ENCODE assay signal across 1 cellular context in the genomic region with DNA sequence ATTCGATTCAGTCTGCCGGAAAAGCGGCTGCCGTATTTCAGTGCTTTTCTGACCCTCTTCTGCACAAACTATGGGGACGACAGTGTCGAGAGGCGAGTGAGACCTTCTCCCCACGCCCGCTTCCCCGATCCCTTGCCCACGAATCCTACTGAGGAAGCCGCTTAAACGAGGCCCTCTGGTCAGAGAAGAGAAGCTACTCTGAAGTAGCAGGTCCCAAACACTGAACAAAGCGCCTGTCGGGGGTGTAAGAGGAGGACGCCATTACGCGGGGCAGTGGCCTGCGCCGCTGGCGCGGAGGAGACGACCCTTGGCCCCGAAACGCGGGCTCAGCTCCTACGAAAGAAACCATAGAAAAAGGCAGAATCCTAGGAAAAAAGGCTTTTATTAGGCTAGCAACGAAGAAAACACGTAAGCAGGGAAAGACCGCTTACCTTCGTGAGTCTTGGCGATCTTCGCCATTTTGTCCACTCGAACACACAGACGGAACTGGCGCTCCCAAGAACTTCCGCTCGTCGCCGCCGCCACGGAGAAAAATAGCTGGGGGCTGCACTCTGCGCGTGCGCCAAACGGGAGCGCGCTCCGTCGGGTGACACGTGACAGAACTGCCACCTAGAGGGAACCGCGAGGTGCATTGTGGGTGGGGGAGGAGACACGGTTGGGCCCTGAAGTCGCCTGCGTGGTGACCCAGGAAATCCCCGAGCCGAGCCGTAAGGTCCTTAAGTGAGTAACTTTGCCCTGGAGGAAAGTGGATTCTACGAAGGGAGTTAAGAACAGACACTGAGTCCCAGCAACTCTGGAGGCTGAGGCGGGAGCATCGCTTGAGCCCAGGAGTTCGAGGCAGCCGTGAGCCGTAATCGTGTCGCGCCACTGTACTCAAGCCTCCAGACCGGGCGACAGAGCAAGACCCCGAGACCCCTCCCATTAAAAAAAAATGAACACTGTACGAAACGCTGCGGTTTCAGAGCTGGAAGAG.
A peak's percentile ranks its signal among the peaks of the same experiment; 100 is the strongest.
TF ChIP-seq lines count a peak whose summit lies in the region.

TSS of gene SF3B1 (minus strand) at position 488 of the 973 bp plus-strand sequence. CDS start at position 459, 29 bp downstream.

TF ChIP-seq in K562, 482 proteins besides CTCF, POLR2A, EP300 and RAD21 (continued from another document and continues in another):
- TF ChIP-seq, protein P1, sequence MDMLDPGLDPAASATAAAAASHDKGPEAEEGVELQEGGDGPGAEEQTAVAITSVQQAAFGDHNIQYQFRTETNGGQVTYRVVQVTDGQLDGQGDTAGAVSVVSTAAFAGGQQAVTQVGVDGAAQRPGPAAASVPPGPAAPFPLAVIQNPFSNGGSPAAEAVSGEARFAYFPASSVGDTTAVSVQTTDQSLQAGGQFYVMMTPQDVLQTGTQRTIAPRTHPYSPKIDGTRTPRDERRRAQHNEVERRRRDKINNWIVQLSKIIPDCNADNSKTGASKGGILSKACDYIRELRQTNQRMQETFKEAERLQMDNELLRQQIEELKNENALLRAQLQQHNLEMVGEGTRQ (CRISPR knock-in tag; IDR thresholded peaks at IDR 0.05): peak; percentile 94
- TF ChIP-seq, protein P2, sequence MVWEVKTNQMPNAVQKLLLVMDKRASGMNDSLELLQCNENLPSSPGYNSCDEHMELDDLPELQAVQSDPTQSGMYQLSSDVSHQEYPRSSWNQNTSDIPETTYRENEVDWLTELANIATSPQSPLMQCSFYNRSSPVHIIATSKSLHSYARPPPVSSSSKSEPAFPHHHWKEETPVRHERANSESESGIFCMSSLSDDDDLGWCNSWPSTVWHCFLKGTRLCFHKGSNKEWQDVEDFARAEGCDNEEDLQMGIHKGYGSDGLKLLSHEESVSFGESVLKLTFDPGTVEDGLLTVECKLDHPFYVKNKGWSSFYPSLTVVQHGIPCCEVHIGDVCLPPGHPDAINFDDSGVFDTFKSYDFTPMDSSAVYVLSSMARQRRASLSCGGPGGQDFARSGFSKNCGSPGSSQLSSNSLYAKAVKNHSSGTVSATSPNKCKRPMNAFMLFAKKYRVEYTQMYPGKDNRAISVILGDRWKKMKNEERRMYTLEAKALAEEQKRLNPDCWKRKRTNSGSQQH (CRISPR knock-in tag; IDR thresholded peaks at IDR 0.05): no peak
- no peak for TF ChIP-seq DIDO1 (tag; IDR thresholded peaks at IDR 0.05; ENCODE audit: low read depth)
- TF ChIP-seq SNIP1 (IDR thresholded peaks at IDR 0.05; ENCODE audit: low read depth): no peak
- no peak for TF ChIP-seq TEAD2 (tag; IDR thresholded peaks at IDR 0.05)
- no peak for TF ChIP-seq ARID1B (IDR thresholded peaks at IDR 0.05)
- TF ChIP-seq, protein P3, sequence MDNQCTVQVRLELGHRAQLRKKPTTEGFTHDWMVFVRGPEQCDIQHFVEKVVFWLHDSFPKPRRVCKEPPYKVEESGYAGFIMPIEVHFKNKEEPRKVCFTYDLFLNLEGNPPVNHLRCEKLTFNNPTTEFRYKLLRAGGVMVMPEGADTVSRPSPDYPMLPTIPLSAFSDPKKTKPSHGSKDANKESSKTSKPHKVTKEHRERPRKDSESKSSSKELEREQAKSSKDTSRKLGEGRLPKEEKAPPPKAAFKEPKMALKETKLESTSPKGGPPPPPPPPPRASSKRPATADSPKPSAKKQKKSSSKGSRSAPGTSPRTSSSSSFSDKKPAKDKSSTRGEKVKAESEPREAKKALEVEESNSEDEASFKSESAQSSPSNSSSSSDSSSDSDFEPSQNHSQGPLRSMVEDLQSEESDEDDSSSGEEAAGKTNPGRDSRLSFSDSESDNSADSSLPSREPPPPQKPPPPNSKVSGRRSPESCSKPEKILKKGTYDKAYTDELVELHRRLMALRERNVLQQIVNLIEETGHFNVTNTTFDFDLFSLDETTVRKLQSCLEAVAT (IDR thresholded peaks at IDR 0.05): peak in 1 of 2 experiments; percentile 20; a peak in 1 of 4 replicates
- TF ChIP-seq CBFA2T2 (conservative IDR thresholded peaks at IDR 0.05): peak; percentile 76
- peak; percentile 74 for TF ChIP-seq MAX (CRISPR knock-in tag; IDR thresholded peaks at IDR 0.05)
- TF ChIP-seq, protein P4, sequence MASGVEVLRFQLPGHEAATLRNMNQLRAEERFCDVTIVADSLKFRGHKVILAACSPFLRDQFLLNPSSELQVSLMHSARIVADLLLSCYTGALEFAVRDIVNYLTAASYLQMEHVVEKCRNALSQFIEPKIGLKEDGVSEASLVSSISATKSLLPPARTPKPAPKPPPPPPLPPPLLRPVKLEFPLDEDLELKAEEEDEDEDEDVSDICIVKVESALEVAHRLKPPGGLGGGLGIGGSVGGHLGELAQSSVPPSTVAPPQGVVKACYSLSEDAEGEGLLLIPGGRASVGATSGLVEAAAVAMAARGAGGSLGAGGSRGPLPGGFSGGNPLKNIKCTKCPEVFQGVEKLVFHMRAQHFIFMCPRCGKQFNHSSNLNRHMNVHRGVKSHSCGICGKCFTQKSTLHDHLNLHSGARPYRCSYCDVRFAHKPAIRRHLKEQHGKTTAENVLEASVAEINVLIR (CRISPR knock-in tag; IDR thresholded peaks at IDR 0.05): no peak
- TF ChIP-seq CBX3 (IDR thresholded peaks at IDR 0.05; ENCODE audit: borderline replicate concordance in 1 of 2, low read length in 2 of 2): peak in 1 of 2 experiments; percentile 51; a peak in 1 of 3 replicates
- 0 out of 2 replicates have a peak, but pooled peaks have one; percentile 47 for TF ChIP-seq ZKSCAN1 (IDR thresholded peaks at IDR 0.05; ENCODE audit: low read depth, low read length)
- no peak for TF ChIP-seq PTBP1 (IDR thresholded peaks at IDR 0.05; ENCODE audit: low read depth, low read length)
- TF ChIP-seq NELFE (IDR thresholded peaks at IDR 0.05; ENCODE audit: insufficient read depth, insufficient read length): no peak
- peak; percentile 94 for TF ChIP-seq RBBP5 (IDR thresholded peaks at IDR 0.05; ENCODE audit: borderline replicate concordance, insufficient read depth, low read length, poor library complexity, severe bottlenecking)
- no peak for TF ChIP-seq NUFIP1 (IDR thresholded peaks at IDR 0.05; ENCODE audit: partially characterized antibody)
- TF ChIP-seq MTA3 (IDR thresholded peaks at IDR 0.05; ENCODE audit: borderline replicate concordance): 0 out of 2 replicates have a peak, but pooled peaks have one; percentile 26
- peak; percentile 97 for TF ChIP-seq USF1 (CRISPR knock-in tag; IDR thresholded peaks at IDR 0.05)
- no peak for TF ChIP-seq ZNF445 (CRISPR knock-in tag; IDR thresholded peaks at IDR 0.05; ENCODE audit: low read depth)
- no peak for TF ChIP-seq CHD1 (IDR thresholded peaks at IDR 0.05; ENCODE audit: low read length)
- TF ChIP-seq MTA1 (IDR thresholded peaks at IDR 0.05; ENCODE audit: borderline replicate concordance): 0 out of 2 replicates have a peak, but pooled peaks have one; percentile 25
- TF ChIP-seq PTTG1 (tag; IDR thresholded peaks at IDR 0.05; ENCODE audit: low read depth): no peak
- TF ChIP-seq CHCHD3 (CRISPR knock-in tag; IDR thresholded peaks at IDR 0.05): no peak
- TF ChIP-seq MAZ (CRISPR knock-in tag; conservative IDR thresholded peaks at IDR 0.05 in 1 of 2, IDR thresholded peaks at IDR 0.05 in 1 of 2): 0 out of 4 replicates have a peak, but pooled peaks of 1 of the 2 experiments have one; percentile 46
- peak; percentile 94 for TF ChIP-seq TOE1 (IDR thresholded peaks at IDR 0.05; ENCODE audit: borderline replicate concordance)
- no peak for TF ChIP-seq TOE1 (CRISPR knock-in tag; IDR thresholded peaks at IDR 0.05; ENCODE audit: borderline replicate concordance, low read depth)
- 0 out of 2 replicates have a peak, but pooled peaks have one; percentile 5 for TF ChIP-seq ZKSCAN8 (CRISPR knock-in tag; IDR thresholded peaks at IDR 0.05)
- peak; percentile 68 for TF ChIP-seq SAP30 (IDR thresholded peaks at IDR 0.05; ENCODE audit: borderline replicate concordance, insufficient read depth, low read depth, low read length, poor library complexity, severe bottlenecking)
- no peak for TF ChIP-seq ATF1 (CRISPR knock-in tag; IDR thresholded peaks at IDR 0.05)
- TF ChIP-seq ATF1 (tag; IDR thresholded peaks at IDR 0.05): peak; percentile 71
- TF ChIP-seq ZFX (CRISPR knock-in tag; IDR thresholded peaks at IDR 0.05): peak; percentile 83
- 0 out of 2 replicates have a peak, but pooled peaks have one; percentile 22 for TF ChIP-seq DPF2 (IDR thresholded peaks at IDR 0.05)
- TF ChIP-seq NFE2 (IDR thresholded peaks at IDR 0.05; ENCODE audit: low read depth): no peak
- TF ChIP-seq KAT7 (CRISPR knock-in tag; IDR thresholded peaks at IDR 0.05; ENCODE audit: borderline replicate concordance): peak; percentile 62; the same call in 1 of the 2 replicates
- no peak for TF ChIP-seq CSDE1 (IDR thresholded peaks at IDR 0.05)
- TF ChIP-seq CREB3L1 (IDR thresholded peaks at IDR 0.05; ENCODE audit: borderline replicate concordance, low read depth): peak; percentile 95
- TF ChIP-seq ZNF263 (CRISPR knock-in tag; IDR thresholded peaks at IDR 0.05; ENCODE audit: borderline replicate concordance): 0 out of 2 replicates have a peak, but pooled peaks have one; percentile 55
- TF ChIP-seq SRSF7 (optimal IDR thresholded peaks at IDR 0.05; ENCODE audit: low read depth, low read length): no peak
- TF ChIP-seq PTRF (tag; IDR thresholded peaks at IDR 0.05): no peak
- no peak for TF ChIP-seq XRCC3 (IDR thresholded peaks at IDR 0.05)
- TF ChIP-seq TAF15 (IDR thresholded peaks at IDR 0.05; ENCODE audit: low read depth, low read length): no peak
- TF ChIP-seq, protein P5, sequence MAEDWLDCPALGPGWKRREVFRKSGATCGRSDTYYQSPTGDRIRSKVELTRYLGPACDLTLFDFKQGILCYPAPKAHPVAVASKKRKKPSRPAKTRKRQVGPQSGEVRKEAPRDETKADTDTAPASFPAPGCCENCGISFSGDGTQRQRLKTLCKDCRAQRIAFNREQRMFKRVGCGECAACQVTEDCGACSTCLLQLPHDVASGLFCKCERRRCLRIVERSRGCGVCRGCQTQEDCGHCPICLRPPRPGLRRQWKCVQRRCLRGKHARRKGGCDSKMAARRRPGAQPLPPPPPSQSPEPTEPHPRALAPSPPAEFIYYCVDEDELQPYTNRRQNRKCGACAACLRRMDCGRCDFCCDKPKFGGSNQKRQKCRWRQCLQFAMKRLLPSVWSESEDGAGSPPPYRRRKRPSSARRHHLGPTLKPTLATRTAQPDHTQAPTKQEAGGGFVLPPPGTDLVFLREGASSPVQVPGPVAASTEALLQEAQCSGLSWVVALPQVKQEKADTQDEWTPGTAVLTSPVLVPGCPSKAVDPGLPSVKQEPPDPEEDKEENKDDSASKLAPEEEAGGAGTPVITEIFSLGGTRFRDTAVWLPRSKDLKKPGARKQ (CRISPR knock-in tag; IDR thresholded peaks at IDR 0.05): no peak
- TF ChIP-seq UBTF (IDR thresholded peaks at IDR 0.05; ENCODE audit: borderline replicate concordance in 1 of 2, low read depth in 2 of 2, low read length in 2 of 2): 0 out of 4 replicates have a peak, but pooled peaks of 1 of the 2 experiments have one; percentile 25
- peak; percentile 92 for TF ChIP-seq RBFOX2 (IDR thresholded peaks at IDR 0.05; ENCODE audit: low read depth, low read length)
- TF ChIP-seq, protein P6, sequence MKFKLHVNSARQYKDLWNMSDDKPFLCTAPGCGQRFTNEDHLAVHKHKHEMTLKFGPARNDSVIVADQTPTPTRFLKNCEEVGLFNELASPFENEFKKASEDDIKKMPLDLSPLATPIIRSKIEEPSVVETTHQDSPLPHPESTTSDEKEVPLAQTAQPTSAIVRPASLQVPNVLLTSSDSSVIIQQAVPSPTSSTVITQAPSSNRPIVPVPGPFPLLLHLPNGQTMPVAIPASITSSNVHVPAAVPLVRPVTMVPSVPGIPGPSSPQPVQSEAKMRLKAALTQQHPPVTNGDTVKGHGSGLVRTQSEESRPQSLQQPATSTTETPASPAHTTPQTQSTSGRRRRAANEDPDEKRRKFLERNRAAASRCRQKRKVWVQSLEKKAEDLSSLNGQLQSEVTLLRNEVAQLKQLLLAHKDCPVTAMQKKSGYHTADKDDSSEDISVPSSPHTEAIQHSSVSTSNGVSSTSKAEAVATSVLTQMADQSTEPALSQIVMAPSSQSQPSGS (CRISPR knock-in tag; IDR thresholded peaks at IDR 0.05): no peak
- TF ChIP-seq THRAP3 (IDR thresholded peaks at IDR 0.05; ENCODE audit: borderline replicate concordance): no peak
- TF ChIP-seq ZNF224 (CRISPR knock-in tag; IDR thresholded peaks at IDR 0.05): no peak
- TF ChIP-seq BMI1 (IDR thresholded peaks at IDR 0.05; ENCODE audit: low read length): no peak
- no peak for TF ChIP-seq NR2C2 (CRISPR knock-in tag; IDR thresholded peaks at IDR 0.05)
- TF ChIP-seq NR2C2 (tag; IDR thresholded peaks at IDR 0.05): peak; percentile 74; the same call in 1 of the 2 replicates
- no peak for TF ChIP-seq FOXA3 (CRISPR knock-in tag; conservative IDR thresholded peaks at IDR 0.05 in 1 of 2, IDR thresholded peaks at IDR 0.05 in 1 of 2)
- TF ChIP-seq CREB1 (IDR thresholded peaks at IDR 0.05): peak; percentile 20; the same call in 1 of the 2 replicates
- peak; percentile 66 for TF ChIP-seq CREB1 (CRISPR knock-in tag; IDR thresholded peaks at IDR 0.05)
- peak; percentile 77 for TF ChIP-seq POLR2H (tag; IDR thresholded peaks at IDR 0.05; ENCODE audit: low read depth)
